In the genomic region with DNA sequence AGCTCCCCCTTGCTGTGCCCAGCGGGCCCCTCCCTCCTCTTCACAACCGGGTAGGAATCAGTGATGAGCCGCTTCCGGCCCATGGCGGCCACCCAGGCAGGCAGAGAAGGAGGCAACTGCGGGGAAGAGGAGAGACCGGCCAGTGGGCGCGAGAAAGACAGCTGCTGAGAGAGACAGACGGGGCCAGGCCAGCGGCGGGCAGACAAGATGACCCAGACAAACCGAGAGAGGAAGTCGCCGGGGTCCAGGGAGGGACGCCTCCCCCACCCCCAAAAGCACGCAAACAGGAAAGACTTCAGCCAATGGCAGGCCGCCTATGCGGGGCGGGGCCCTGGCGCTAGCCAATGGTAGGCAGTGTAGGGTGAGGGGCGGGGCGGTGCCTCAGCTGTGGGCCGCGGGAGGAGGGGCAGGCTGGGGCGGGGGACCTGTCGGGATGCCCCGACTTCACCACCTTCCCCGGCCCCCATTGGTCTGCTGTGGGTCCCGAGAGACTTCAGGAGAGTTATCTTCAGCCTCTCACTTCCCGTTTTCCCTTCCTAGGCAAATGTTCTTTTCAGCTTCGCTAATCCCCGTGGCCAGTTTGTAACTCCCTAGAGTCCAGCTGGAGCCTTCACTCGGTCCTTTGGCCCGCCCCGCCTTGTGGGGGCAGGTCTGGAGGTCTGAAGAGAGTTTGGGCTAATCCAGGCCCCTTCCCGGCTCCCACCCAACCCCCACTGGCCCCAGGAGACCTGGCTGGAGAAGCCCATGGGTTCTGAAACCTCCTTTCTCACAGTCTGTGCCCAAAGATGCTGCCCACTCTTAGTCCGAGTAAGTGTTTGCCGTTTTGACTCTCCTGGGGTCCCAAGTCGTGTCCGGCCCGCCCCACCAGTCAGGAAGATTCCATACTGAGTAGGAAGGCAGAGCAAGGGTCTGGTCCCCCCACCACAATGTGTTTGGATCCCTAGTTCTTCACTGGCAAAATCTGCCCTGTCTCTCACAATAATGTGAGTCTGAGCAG, we compare ENCODE assay signal across 8 cellular contexts. TPM values are rescaled to one million over a fixed set of nuclear protein-coding genes. Genes with fewer than 3 reads are reported as not detected.
DNase-seq lines count a peak whose midpoint lies in the region; ATAC-seq and TF ChIP-seq lines count a peak whose summit lies in the region.

A gene (minus strand): TSS at position 230 of the 997 bp plus-strand sequence. CDS start 147 bp downstream, at position 83.

- peaks cover 0 to 11% (median 0%) of the 10 kb centered on the region in 6 donors for H3K36me3 ChIP-seq in spleen

- peaks cover 89% of the 10 kb centered on the region for H3K4me1 Mint-ChIP-seq in activated B cell treated with CpG ODN at 0.5 μM for 24 hours

- ATAC-seq in GM19025 (IDR thresholded peaks at IDR 0.05; ENCODE audit: low read depth, unreplicated experiment) = peak; percentile 74
- peak; percentile 76 for ATAC-seq in HG03280 (IDR thresholded peaks at IDR 0.05; ENCODE audit: unreplicated experiment)
- peak; percentile 78 for ATAC-seq in activated B cell treated with CpG ODN at 0.5 μM for 24 hours (ENCODE audit: low read depth)

- H3K9me3 Mint-ChIP-seq in activated B cell treated with CpG ODN at 0.5 μM for 24 hours = no peaks in the 10 kb centered on the region

- POLR2A ChIA-PET in activated B cell treated with CpG ODN at 0.5 μM for 24 hours (lab: Charles Lee) = interaction anchor here (0.5 to 26.3 kb wide), 54 partner anchors 9 to 1860 kb away, joined by 3 to 1307 read pairs (median 6); a partner anchor contains a TSS

- no peaks in the 10 kb centered on the region for H3K9me3 ChIP-seq in spleen

- peak within 1 kb of the TSS; percentile 95 for H3K4me3 Mint-ChIP-seq in activated B cell treated with CpG ODN at 0.5 μM for 24 hours

- CTCF ChIA-PET in activated B cell treated with CpG ODN at 0.5 μM for 24 hours (lab: Charles Lee) = interaction anchor here (0.6 to 10.1 kb wide), 12 partner anchors 8 to 234 kb away, joined by 3 to 735 read pairs (median 4); a partner anchor contains a TSS

- TF ChIP-seq CTCF in AG09309 (IDR thresholded peaks at IDR 0.05; ENCODE audit: control insufficient read depth, insufficient read depth, low read depth, low read length, missing control alignments) = no peak
- TF ChIP-seq CTCF in activated B cell treated with CpG ODN at 0.5 μM for 24 hours (IDR thresholded peaks at IDR 0.05) = no peak
- TF ChIP-seq CTCF in cardiac fibroblast (IDR thresholded peaks at IDR 0.05; ENCODE audit: low read depth, low read length) = no peak
- TF ChIP-seq CTCF in spleen (IDR thresholded peaks at IDR 0.05 in 8 of 11, conservative IDR thresholded peaks at IDR 0.05 in 3 of 11) = peak in 4 of 11 experiments; percentile 4 to 45 (median 18)

- peaks cover 16% of the 10 kb centered on the region for H3K36me3 Mint-ChIP-seq in activated B cell treated with CpG ODN at 0.5 μM for 24 hours (ENCODE audit: low read depth)

- H3K27ac Mint-ChIP-seq in activated B cell treated with CpG ODN at 0.5 μM for 24 hours = peak within 1 kb of the TSS; percentile 99

- H3K27me3 Mint-ChIP-seq in activated B cell treated with CpG ODN at 0.5 μM for 24 hours = no peaks in the 10 kb centered on the region

- DNase-seq in AG09309 (ENCODE audit: low read depth) (peak; percentile 82), NCI-H345 (lab: John Stamatoyannopoulos, UW) (peak; percentile 95), activated B cell treated with CpG ODN at 0.5 μM for 24 hours (peak; percentile 98), cardiac fibroblast (ENCODE audit: low read depth in 2 of 2) (peak; percentile 98), inferior parietal cortex (ENCODE audit: extremely low spot score) (peak; percentile 90), spleen (peak; percentile 99)

- peak in 2 of 3 donors; percentile 51 to 76 for TF ChIP-seq POLR2A in spleen (IDR thresholded peaks at IDR 0.05)

- 5 to 8% (median 6%) methylated on average over 29 to 42 of the region's 42 CpGs for WGBS in spleen, 5 donors

- intact Hi-C loops in activated B cell treated with CpG ODN at 0.5 μM for 24 hours (cut with micrococcal nuclease) (loop anchor here (1.0 to 10.0 kb wide), 15 partner anchors 20 to 361 kb away; a partner anchor contains a TSS), spleen (cut with DNase I; ENCODE audit: low total_unique reads) (no loop called here)

- H3K4me3 ChIP-seq in AG09309 (ENCODE audit: control insufficient read depth, low read depth, low read length) (peak within 1 kb of the TSS; percentile 89), cardiac fibroblast (replicated peaks in 1 of 2; ENCODE audit: low read depth in 2 of 2, low read length in 2 of 2) (peak within 1 kb of the TSS; percentile 71 to 76), spleen (peak within 1 kb of the TSS; percentile 33 to 78 (median 66))

- peaks cover 77 to 97% (median 93%) of the 10 kb centered on the region in 6 donors for H3K4me1 ChIP-seq in spleen

- peak within 1 kb of the TSS; percentile 90 to 100 (median 100) for H3K27ac ChIP-seq in spleen

- H3K27me3 ChIP-seq in spleen (replicated peaks in 1 of 7) = no peaks in the 10 kb centered on the region

RNA-seq across cellular contexts. Expression of the gene that starts here (rescaled TPM):
- total RNA-seq in activated B cell treated with CpG ODN at 0.5 μM for 24 hours (166 and 169 TPM in 2 replicates), spleen (100 to 1,000 TPM in 4 of 7 donors, 10 to 100 TPM in 3; 81.4 to 159 (median 103) TPM)
- polyA plus RNA-seq in spleen = 100 to 1,000 TPM; 267 to 290 (median 279) TPM

Comparison
In these comparisons a context has a peak if more than half of its experiments do, and no peak if none do; other contexts are left out.
1. Peak in every context shown above with its lines: DNase-seq, ATAC-seq, H3K4me3 ChIP-seq and H3K27ac ChIP-seq.